28 cellular contexts compared by ENCODE assay signal in genomic region chr2:15794608-15795134, GRCh38.
"Had no signal": no experiment of that assay in that cellular context is flagged by ENCODE, and none has a peak within 500 bp of the region (broad histone marks: within the 10 kb centered on the region; RNA-seq: fewer than 3 reads in every experiment).

No MANE protein-coding gene starts in this region.

- H3K27me3 ChIP-seq: adrenal gland, ascending aorta, body of pancreas, brain microvascular endothelial cell, cardiac muscle cell had no signal

- H3K4me1 ChIP-seq: adrenal gland, ascending aorta, body of pancreas, breast epithelium had no signal

- H3K27ac ChIP-seq: adrenal gland, ascending aorta, body of pancreas, brain microvascular endothelial cell, breast epithelium, cardiac muscle cell had no signal

- DNase-seq: activated gamma-delta T cell; activated gamma-delta T cell treated with Interleukin-2 at 50 U/mL for 16 hours; activated naive CD4-positive, alpha-beta T cell; activated naive CD4-positive, alpha-beta T cell treated with anti-CD3 and anti-CD28 coated beads for 36 hours; activated naive CD4-positive, alpha-beta T cell treated with anti-CD3 and anti-CD28 coated beads, Interleukin-2, amount 10 ng/mL, durations not matched to agents 7 days and 5 days; activated naive CD4-positive, alpha-beta T cell treated with anti-CD3 and anti-CD28 coated beads, Interleukin-2, amount 50 U/mL, for 16 hours; activated naive CD4-positive, alpha-beta T cell treated with Interleukin-2 at 50 U/mL for 16 hours; activated naive CD8-positive, alpha-beta T cell treated with anti-CD3 and anti-CD28 coated beads for 36 hours; activated naive CD8-positive, alpha-beta T cell treated with anti-CD3 and anti-CD28 coated beads, Interleukin-2, amount 10 ng/mL, durations not matched to agents 7 days and 5 days; activated naive CD8-positive, alpha-beta T cell treated with anti-CD3 and anti-CD28 coated beads, Interleukin-2, amount 50 U/mL, for 24 hours; activated T-cell treated with anti-CD3 and anti-CD28 coated beads, Interleukin-2, amount 50 U/mL, for 1 hour; activated T-cell treated with anti-CD3 and anti-CD28 coated beads, Interleukin-2, amount 50 U/mL, for 24 hours; activated T-cell treated with anti-CD3 and anti-CD28 coated beads, Interleukin-2, amount 50 U/mL, for 4 hours; activated T-cell treated with anti-CD3 and anti-CD28 coated beads, Interleukin-2, amount 50 U/mL, for 48 hours; activated T-cell treated with anti-CD3 and anti-CD28 coated beads, Interleukin-2, amount 50 U/mL, for 72 hours; amniotic stem cell; amygdala; anterior cingulate cortex; aorta; body of pancreas; brain microvascular endothelial cell; caudate nucleus; central memory CD4-positive, alpha-beta T cell; cerebellar nuclear complex had no signal

- H3K36me3 ChIP-seq: adrenal gland, ascending aorta, brain microvascular endothelial cell, breast epithelium, cardiac muscle cell had no signal

- H3K9me3 ChIP-seq: adrenal gland, ascending aorta, body of pancreas, breast epithelium had no signal

- H3K4me3 ChIP-seq: adrenal gland, ascending aorta, body of pancreas, breast epithelium, cardiac muscle cell had no signal
